1 cellular context compared by ENCODE assay signal in genomic region chr2:96010320-96011128, GRCh38.
TF ChIP-seq lines count a peak whose summit lies in the region.

No MANE protein-coding gene starts in this region.

TF ChIP-seq in HEK293, 187 proteins besides CTCF, POLR2A, EP300 and RAD21 (continued from another document):
- TF ChIP-seq ATF2 (tag by site-specific recombination; IDR thresholded peaks at IDR 0.05; ENCODE audit: low read depth): peak; percentile 91
- peak; percentile 84 for TF ChIP-seq ZBTB21 (tag by site-specific recombination; IDR thresholded peaks at IDR 0.05)
- peak; percentile 68 for TF ChIP-seq SP2 (tag by site-specific recombination; IDR thresholded peaks at IDR 0.05)
- peak; percentile 31; the same call in 1 of the 2 replicates for TF ChIP-seq KLF9 (tag by site-specific recombination; IDR thresholded peaks at IDR 0.05; ENCODE audit: low read depth)
- TF ChIP-seq, protein P1, sequence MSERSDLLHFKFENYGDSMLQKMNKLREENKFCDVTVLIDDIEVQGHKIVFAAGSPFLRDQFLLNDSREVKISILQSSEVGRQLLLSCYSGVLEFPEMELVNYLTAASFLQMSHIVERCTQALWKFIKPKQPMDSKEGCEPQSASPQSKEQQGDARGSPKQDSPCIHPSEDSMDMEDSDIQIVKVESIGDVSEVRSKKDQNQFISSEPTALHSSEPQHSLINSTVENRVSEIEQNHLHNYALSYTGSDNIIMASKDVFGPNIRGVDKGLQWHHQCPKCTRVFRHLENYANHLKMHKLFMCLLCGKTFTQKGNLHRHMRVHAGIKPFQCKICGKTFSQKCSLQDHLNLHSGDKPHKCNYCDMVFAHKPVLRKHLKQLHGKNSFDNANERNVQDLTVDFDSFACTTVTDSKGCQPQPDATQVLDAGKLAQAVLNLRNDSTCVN (tag by site-specific recombination; optimal IDR thresholded peaks at IDR 0.05): peak; percentile 69
- peak; percentile 40; the same call in 1 of the 2 replicates for TF ChIP-seq SP3 (tag by site-specific recombination; IDR thresholded peaks at IDR 0.05)
